7 cellular contexts compared by ENCODE assay signal in the genomic region with DNA sequence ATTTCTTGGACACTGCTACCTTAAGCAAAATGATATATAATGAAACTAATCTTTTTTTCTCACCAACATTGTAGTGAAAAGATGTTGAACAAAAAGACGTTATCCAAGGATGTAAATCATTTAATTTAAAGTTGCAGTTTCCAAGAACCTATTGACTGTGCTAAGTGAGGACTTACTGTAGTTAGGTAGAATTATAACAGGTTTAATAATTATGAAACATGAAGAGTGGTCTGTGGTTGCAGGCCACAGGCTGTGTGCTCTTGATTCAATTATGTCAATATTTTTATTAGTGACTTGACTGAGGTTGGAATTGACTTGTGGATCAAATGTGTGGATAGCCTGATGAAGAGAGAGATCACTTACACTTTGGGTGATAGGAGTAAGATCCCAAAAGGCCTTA.
"Had no signal": no experiment of that assay in that cellular context is flagged by ENCODE, and none has a peak within 500 bp of the region (broad histone marks: within the 10 kb centered on the region; RNA-seq: fewer than 3 reads in every experiment).

No MANE protein-coding gene starts in this region.

- FAIRE-seq: G401.6, GM12891, GM12892, GM18507, GM19239 had no signal

- DNase-seq: GDM1, GF-D8 had no signal
